Comparison of ENCODE assay signal across 9 cellular contexts in genomic region chr12:45668641-45669040, GRCh38.
A peak's percentile ranks its signal among the peaks of the same experiment; 100 is the strongest.
DNase-seq lines count a peak whose midpoint lies in the region; ATAC-seq and TF ChIP-seq lines count a peak whose summit lies in the region.
"Had no signal": no experiment of that assay in that cellular context is flagged by ENCODE, and none has a peak within 500 bp of the region (broad histone marks: within the 10 kb centered on the region; RNA-seq: fewer than 3 reads in every experiment).

No MANE protein-coding gene starts in this region.

- no peak for TF ChIP-seq POLR2A in stomach (IDR thresholded peaks at IDR 0.05)

- H3K36me3 Mint-ChIP-seq in activated CD8-positive, alpha-beta memory T cell treated with anti-CD3 and anti-CD28 coated beads, Interleukin-2, amount 10 ng/mL, durations not matched to agents 7 days and 5 days: peaks cover 18% of the 10 kb centered on the region
- no peaks in the 10 kb centered on the region for H3K36me3 Mint-ChIP-seq in activated CD4-positive, alpha-beta memory T cell treated with anti-CD3 and anti-CD28 coated beads for 36 hours

- 5 to 20% (median 12%) methylated on average over 1 of the region's 1 CpG for WGBS in stomach, 5 donors

- peaks cover 51% of the 10 kb centered on the region for H3K4me1 Mint-ChIP-seq in activated CD8-positive, alpha-beta memory T cell treated with anti-CD3 and anti-CD28 coated beads, Interleukin-2, amount 10 ng/mL, durations not matched to agents 7 days and 5 days
- H3K4me1 Mint-ChIP-seq in activated CD4-positive, alpha-beta memory T cell treated with anti-CD3 and anti-CD28 coated beads for 36 hours (ENCODE audit: low read depth): peaks cover 27% of the 10 kb centered on the region

- H3K27ac ChIP-seq in stomach: peak overlapping the region in 3 of 5 donors; percentile 28 to 54 (median 33)
- no peak overlapping the region for H3K27ac ChIP-seq in left ventricle myocardium inferior (replicated peaks)

- peaks cover 0 to 21% (median 12%) of the 10 kb centered on the region in 4 donors for H3K4me1 ChIP-seq in stomach
- peaks cover 35% of the 10 kb centered on the region for H3K4me1 ChIP-seq in left ventricle myocardium inferior

- TF ChIP-seq EP300 in stomach (IDR thresholded peaks at IDR 0.05): no peak

- peak; percentile 45 for ATAC-seq in activated CD8-positive, alpha-beta memory T cell treated with anti-CD3 and anti-CD28 coated beads, Interleukin-2, amount 10 ng/mL, durations not matched to agents 7 days and 5 days
- ATAC-seq in HG02970 (IDR thresholded peaks at IDR 0.05; ENCODE audit: low FRiP score, unreplicated experiment): peak; percentile 15
- ATAC-seq: K562 had no signal

- POLR2A ChIA-PET in activated CD4-positive, alpha-beta memory T cell treated with anti-CD3 and anti-CD28 coated beads for 36 hours (lab: Charles Lee): interaction anchor here (1.1 kb wide), 1 partner anchor 18 kb away, joined by 3 read pairs; no protein-coding TSS in a partner anchor

- intact Hi-C loops in activated CD4-positive, alpha-beta memory T cell treated with anti-CD3 and anti-CD28 coated beads for 36 hours (cut with micrococcal nuclease): loop anchor here (2.0 to 10.0 kb wide), 2 partner anchors 316 to 434 kb away; no protein-coding TSS in a partner anchor
- intact Hi-C loops in stomach (cut with DNase I; ENCODE audit: low total_unique reads): no loop called here
- intact Hi-C loops in left ventricle myocardium inferior (cut with micrococcal nuclease): no loop called here

- TF ChIP-seq CTCF in stomach (IDR thresholded peaks at IDR 0.05) (no peak), left ventricle myocardium inferior (IDR thresholded peaks at IDR 0.05; ENCODE audit: borderline replicate concordance) (no peak)

- no peaks in the 10 kb centered on the region for H3K9me3 Mint-ChIP-seq in activated CD8-positive, alpha-beta memory T cell treated with anti-CD3 and anti-CD28 coated beads, Interleukin-2, amount 10 ng/mL, durations not matched to agents 7 days and 5 days (ENCODE audit: low read depth)
- no peaks in the 10 kb centered on the region for H3K9me3 Mint-ChIP-seq in activated CD4-positive, alpha-beta memory T cell treated with anti-CD3 and anti-CD28 coated beads for 36 hours

- H3K27me3 ChIP-seq in stomach (no peaks in the 10 kb centered on the region), left ventricle myocardium inferior (ENCODE audit: low read depth) (no peaks in the 10 kb centered on the region)

- H3K27me3 Mint-ChIP-seq in activated CD8-positive, alpha-beta memory T cell treated with anti-CD3 and anti-CD28 coated beads, Interleukin-2, amount 10 ng/mL, durations not matched to agents 7 days and 5 days: peaks cover 4% of the 10 kb centered on the region
- no peaks in the 10 kb centered on the region for H3K27me3 Mint-ChIP-seq in activated CD4-positive, alpha-beta memory T cell treated with anti-CD3 and anti-CD28 coated beads for 36 hours

- H3K27ac Mint-ChIP-seq in activated CD8-positive, alpha-beta memory T cell treated with anti-CD3 and anti-CD28 coated beads, Interleukin-2, amount 10 ng/mL, durations not matched to agents 7 days and 5 days: peak overlapping the region; percentile 95
- H3K27ac Mint-ChIP-seq in activated CD4-positive, alpha-beta memory T cell treated with anti-CD3 and anti-CD28 coated beads for 36 hours: peak overlapping the region; percentile 10

- H3K4me3 ChIP-seq in stomach: no peak overlapping the region
- H3K4me3 ChIP-seq in left ventricle myocardium inferior: no peak overlapping the region
- H3K4me3 ChIP-seq: K562 had no signal

- H3K9me3 ChIP-seq in stomach (no peaks in the 10 kb centered on the region), left ventricle myocardium inferior (replicated peaks) (no peaks in the 10 kb centered on the region)

- CTCF ChIA-PET in activated CD8-positive, alpha-beta memory T cell treated with anti-CD3 and anti-CD28 coated beads, Interleukin-2, amount 10 ng/mL, durations not matched to agents 7 days and 5 days (lab: Charles Lee): interaction anchor here (0.9 to 4.7 kb wide), 3 partner anchors 54 to 125 kb away, joined by 3 to 70 read pairs (median 3); partner anchors contain the start of gene ARID2
- CTCF ChIA-PET in activated CD4-positive, alpha-beta memory T cell treated with anti-CD3 and anti-CD28 coated beads for 36 hours (lab: Charles Lee): interaction anchor here (0.8 to 2.7 kb wide), 3 partner anchors 57 to 123 kb away, joined by 3 to 16 read pairs (median 5); no protein-coding TSS in a partner anchor

- DNase-seq in activated CD8-positive, alpha-beta memory T cell treated with anti-CD3 and anti-CD28 coated beads, Interleukin-2, amount 10 ng/mL, durations not matched to agents 7 days and 5 days: no peak
- DNase-seq in activated CD8-positive, alpha-beta memory T cell treated with anti-CD3 and anti-CD28 coated beads, Interleukin-2, amount 50 U/mL, for 48 hours: no peak
- no peak for DNase-seq in activated CD4-positive, alpha-beta memory T cell treated with anti-CD3 and anti-CD28 coated beads for 36 hours
- DNase-seq in stomach (no peak), OCI-M2 (lab: John Stamatoyannopoulos, UW; ENCODE audit: unreplicated experiment) (no peak), left ventricle myocardium inferior (no peak), glomerular visceral epithelial cell (ENCODE audit: extremely low spot score) (no peak)

- H3K36me3 ChIP-seq in stomach (no peaks in the 10 kb centered on the region), left ventricle myocardium inferior (no peaks in the 10 kb centered on the region)

- peak overlapping the region; percentile 65 for H3K4me3 Mint-ChIP-seq in activated CD8-positive, alpha-beta memory T cell treated with anti-CD3 and anti-CD28 coated beads, Interleukin-2, amount 10 ng/mL, durations not matched to agents 7 days and 5 days
- H3K4me3 Mint-ChIP-seq in activated CD4-positive, alpha-beta memory T cell treated with anti-CD3 and anti-CD28 coated beads for 36 hours: no peak overlapping the region
